Comparison of ENCODE assay signal across 21 cellular contexts in genomic region chr10:567869-568268, GRCh38.
DNase-seq lines count a peak whose midpoint lies in the region; ATAC-seq and TF ChIP-seq lines count a peak whose summit lies in the region.
"Had no signal": no experiment of that assay in that cellular context is flagged by ENCODE, and none has a peak within 500 bp of the region (broad histone marks: within the 10 kb centered on the region; RNA-seq: fewer than 3 reads in every experiment).

No MANE protein-coding gene starts in this region.

- peak overlapping the region; percentile 67; the same call in 1 of the 2 replicates for H3K9ac ChIP-seq in OCI-LY1 (ENCODE audit: low read length)
- H3K9ac ChIP-seq: BLaER1 treated with 17β-estradiol and CSF1 and Interleukin-3, amounts not matched to agents 10 nM and 100 nM; GM23248 had no signal

- H3K79me2 ChIP-seq in OCI-LY1 (ENCODE audit: insufficient read depth, low read length), result peaks cover 41% of the 10 kb centered on the region

- H3K4me3 ChIP-seq in H7 (ENCODE audit: insufficient read depth, low read depth, low read length) (no peak overlapping the region), OCI-LY1 (ENCODE audit: low read depth, low read length, poor library complexity, severe bottlenecking) (no peak overlapping the region)
- H3K4me3 ChIP-seq: A549; BLaER1 treated with 17β-estradiol and CSF1 and Interleukin-3, amounts not matched to agents 10 nM and 100 nM; GM12878; GM23248; HAP-1 had no signal

- intact Hi-C loops in posterior vena cava (cut with DNase I) (no loop called here), left cardiac atrium (cut with DNase I) (no loop called here)

- peak overlapping the region; percentile 46; the same call in 1 of the 2 replicates for H3K4me2 ChIP-seq in OCI-LY1 (ENCODE audit: low read length)
- H3K4me2 ChIP-seq: A549; BLaER1 treated with 17β-estradiol and CSF1 and Interleukin-3, amounts not matched to agents 10 nM and 100 nM had no signal

- peaks cover 76% of the 10 kb centered on the region for H3K4me1 ChIP-seq in OCI-LY1 (ENCODE audit: insufficient read depth, low read length, severe bottlenecking)
- H3K4me1 ChIP-seq: A549, BE2C, HAP-1 had no signal

- H3K27me3 ChIP-seq in H7 (ENCODE audit: control insufficient read depth, insufficient read depth, low read length), result no peaks in the 10 kb centered on the region
- no peaks in the 10 kb centered on the region for H3K27me3 ChIP-seq in OCI-LY1 (ENCODE audit: insufficient read depth, low read length)
- H3K27me3 ChIP-seq: BE2C; BLaER1 treated with 17β-estradiol and CSF1 and Interleukin-3, amounts not matched to agents 10 nM and 100 nM had no signal

- DNase-seq in H7 (peak; percentile 25), myocyte (ENCODE audit: low read depth) (peak; percentile 26), posterior vena cava (ENCODE audit: low spot score) (peak; percentile 75), D341Med (ENCODE audit: low spot score) (no peak), left cardiac atrium (no peak)
- DNase-seq: 8988T; ACHN; AML-193; BE2C; CD4-positive, alpha-beta T cell; CD8-positive, alpha-beta memory T cell; DMS53; DND-41; GM23248; HFFc6 had no signal

- H2AFZ ChIP-seq in OCI-LY1 (ENCODE audit: low read length), result no peak overlapping the region
- H2AFZ ChIP-seq: GM23248 had no signal

- H3F3A ChIP-seq in OCI-LY1 (ENCODE audit: insufficient read depth, low read length), result no peaks in the 10 kb centered on the region; the same call in 1 of the 2 replicates

- H3K36me3 ChIP-seq in H7 (replicated peaks; ENCODE audit: control insufficient read depth, insufficient read depth, low read length), result no peaks in the 10 kb centered on the region
- H3K36me3 ChIP-seq in OCI-LY1 (ENCODE audit: insufficient read depth, low read length), result peaks cover 45% of the 10 kb centered on the region
- H3K36me3 ChIP-seq: BE2C, HAP-1 had no signal

- ATAC-seq in HG03280 (IDR thresholded peaks at IDR 0.05; ENCODE audit: unreplicated experiment), result no peak
- no peak for ATAC-seq in left cardiac atrium
- ATAC-seq: A549, GM12878 had no signal

- TF ChIP-seq CTCF in OCI-LY1 (IDR thresholded peaks at IDR 0.05; ENCODE audit: low read length), result no peak

- H4K20me1 ChIP-seq in OCI-LY1 (ENCODE audit: insufficient read depth, low read length), result no peaks in the 10 kb centered on the region

- no peaks in the 10 kb centered on the region for H3K9me2 ChIP-seq in OCI-LY1 (ENCODE audit: low read depth, low read length)

- peak overlapping the region; percentile 100 for H3K27ac ChIP-seq in OCI-LY1 (ENCODE audit: low read depth, low read length, poor library complexity, severe bottlenecking)
- H3K27ac ChIP-seq: A549; BLaER1 treated with 17β-estradiol and CSF1 and Interleukin-3, amounts not matched to agents 10 nM and 100 nM; GM23248 had no signal

- peaks cover 13% of the 10 kb centered on the region for H3K9me3 ChIP-seq in OCI-LY1 (ENCODE audit: low read length)
- H3K9me3 ChIP-seq: BE2C had no signal

Comparison
In these comparisons a context has a peak if more than half of its experiments do, and no peak if none do; other contexts are left out.
1. DNase-seq: peak in H7 (single experiment), myocyte (single experiment) and posterior vena cava (single experiment); none in D341Med (single experiment) and left cardiac atrium (single experiment).